In genomic region chr1:207021876-207022596, GRCh38 we compare ENCODE assay signal across 14 cellular contexts. TPM values are rescaled to one million over a fixed set of nuclear protein-coding genes. Genes with fewer than 3 reads are reported as not detected.
A peak's percentile ranks its signal among the peaks of the same experiment; 100 is the strongest.
DNase-seq lines count a peak whose midpoint lies in the region; ATAC-seq, FAIRE-seq and TF ChIP-seq lines count a peak whose summit lies in the region.
"Had no signal": no experiment of that assay in that cellular context is flagged by ENCODE, and none has a peak within 500 bp of the region (broad histone marks: within the 10 kb centered on the region; RNA-seq: fewer than 3 reads in every experiment).

No MANE protein-coding gene starts in this region.

- no peak overlapping the region for H3K4me2 ChIP-seq in HepG2 (ENCODE audit: low read depth, low read length)

- H3K9me3 ChIP-seq in HepG2 (ENCODE audit: low read length), result no peaks in the 10 kb centered on the region
- H3K9me3 ChIP-seq: pancreas had no signal

- no peak overlapping the region for H2AFZ ChIP-seq in HepG2 (ENCODE audit: low read length)

- H3K4me3 ChIP-seq in HepG2 (replicated peaks in 1 of 3; ENCODE audit: insufficient read depth in 1 of 3, low read depth in 2 of 3, low read length in 3 of 3), result no peak overlapping the region
- H3K4me3 ChIP-seq: cardiac muscle cell, pancreas had no signal

- H3K79me2 ChIP-seq in HepG2 (ENCODE audit: insufficient read depth, low read length), result no peaks in the 10 kb centered on the region

- peak overlapping the region; percentile 99 for H3K27ac ChIP-seq in C4-2B
- peak overlapping the region; percentile 100 for H3K27ac ChIP-seq in VCaP
- H3K27ac ChIP-seq in HepG2 (ENCODE audit: extremely low read length, insufficient read depth, low read length), result peak overlapping the region; percentile 36

- no TSS peak for BruUV-seq in HepG2 (replicated peaks; lab: Mats Ljungman, UMichigan)

- TF ChIP-seq RAD21 in HepG2 (CRISPR knock-in tag; IDR thresholded peaks at IDR 0.05), result no peak

- ATAC-seq in HepG2 (peak; percentile 15; the same call in 2 of the 3 replicates), HG03108 (IDR thresholded peaks at IDR 0.05; ENCODE audit: unreplicated experiment) (no peak), HG02884 (IDR thresholded peaks at IDR 0.05; ENCODE audit: unreplicated experiment) (no peak)
- ATAC-seq: pancreas had no signal

- H3K9ac ChIP-seq in HepG2 (ENCODE audit: insufficient read depth, low read depth, low read length), result no peak overlapping the region

- H3K27me3 ChIP-seq in HepG2 (ENCODE audit: control insufficient read depth in 1 of 2, insufficient read depth in 2 of 2, low read length in 2 of 2), result no peaks in the 10 kb centered on the region
- H3K27me3 ChIP-seq: cardiac muscle cell, pancreas had no signal

- TF ChIP-seq POLR2A in HepG2 (IDR thresholded peaks at IDR 0.05; ENCODE audit: insufficient read depth in 1 of 2, low read depth in 2 of 2, low read length in 2 of 2), result no peak

- POLR2A ChIA-PET in HepG2 (lab: Yijun Ruan, JAX), result interaction anchor here (2.7 to 3.8 kb wide), 3 partner anchors 10 to 32 kb away, joined by 11 to 22 read pairs (median 11); partner anchors contain the start of genes C1orf116 and PFKFB2

- 81% methylated on average over 12 of the region's 15 CpGs for WGBS in HepG2 (ENCODE audit: low lambda C conversion rate)

- no peaks in the 10 kb centered on the region for H4K20me1 ChIP-seq in HepG2 (ENCODE audit: insufficient read depth, low read length)

- no peak for DNase-seq in HepG2 (ENCODE audit: low spot score)
- no peak for DNase-seq in activated T-cell treated with anti-CD3 and anti-CD28 coated beads, Interleukin-2, amount 50 U/mL, for 1 hour
- DNase-seq: activated T-cell treated with anti-CD3 and anti-CD28 coated beads, Interleukin-2, amount 50 U/mL, for 72 hours; CD4-positive, alpha-beta memory T cell; pancreas; stimulated activated CD4-positive, alpha-beta T cell treated with anti-CD3 and anti-CD28 coated beads, Interleukin-4, amount 100 ng/mL, for 4 hours; trophoblast cell had no signal

- no peak for FAIRE-seq in HepG2 (lab: Jason Lieb, UNC)
- FAIRE-seq: pancreas had no signal

- TF ChIP-seq EP300 in HepG2 (IDR thresholded peaks at IDR 0.05; ENCODE audit: low read depth in 2 of 2, low read length in 2 of 2) (no peak), HepG2 (CRISPR knock-in tag; IDR thresholded peaks at IDR 0.05; ENCODE audit: borderline replicate concordance) (no peak)

- CTCF ChIA-PET in HepG2 (lab: Yijun Ruan, JAX; ENCODE audit: low intra/inter-chr PET ratio, low total read pairs), result interaction anchor here (1.0 kb wide), 1 partner anchor 18 kb away, joined by 3 read pairs; no protein-coding TSS in a partner anchor

- in situ Hi-C loops in HepG2 (cut with HindIII; ENCODE audit: extremely low pct_ligation_motif_present, low pct_unique_long_range_greater_than_20kb), result no loop called here

- intact Hi-C loops in HepG2 (cut with micrococcal nuclease; ENCODE audit: unreplicated experiment), result loop anchor here (1.0 kb wide), 2 partner anchors 13 to 40 kb away; no protein-coding TSS in a partner anchor

- TF ChIP-seq CTCF in C4-2B (conservative IDR thresholded peaks at IDR 0.05), result no peak
- TF ChIP-seq CTCF in VCaP (conservative IDR thresholded peaks at IDR 0.05), result no peak
- TF ChIP-seq CTCF in HepG2 (CRISPR knock-in tag; IDR thresholded peaks at IDR 0.05), result no peak

- H3K36me3 ChIP-seq in HepG2 (replicated peaks in 1 of 2; ENCODE audit: control insufficient read depth in 1 of 2, insufficient read depth in 2 of 2, low read length in 2 of 2), result no peaks in the 10 kb centered on the region
- H3K36me3 ChIP-seq: cardiac muscle cell had no signal

- peaks cover 84% of the 10 kb centered on the region for H3K4me1 ChIP-seq in HepG2 (ENCODE audit: insufficient read depth, low read length)

RNA-seq across cellular contexts. Expression of gene C1orf116, which starts 10.5 kb away (rescaled TPM):
- 0.95 and 1.1 TPM in 2 replicates for total RNA-seq in HepG2 (2016; rRNA removed; fragmentation: Illumina TruSeq; extraction: Trizol)
- total RNA-seq in HepG2 (2016; cell fraction: cytosol; rRNA removed; fragmentation: Illumina TruSeq; extraction: Trizol; ENCODE audit: low read depth), result 0.18 and 0.20 TPM in 2 replicates
- total RNA-seq in HepG2 (2016; cell fraction: insoluble cytoplasmic fraction; rRNA removed; fragmentation: Illumina TruSeq; extraction: Trizol), result 0.80 and 0.89 TPM in 2 replicates
- 0.56 and 0.65 TPM in 2 replicates for total RNA-seq in HepG2 (2016; cell fraction: membrane; rRNA removed; fragmentation: Illumina TruSeq; extraction: Trizol)
- 1.0 and 1.1 TPM in 2 replicates for total RNA-seq in HepG2 (2016; cell fraction: nucleus; rRNA removed; fragmentation: Illumina TruSeq; extraction: Trizol)
- polyA plus RNA-seq in HepG2 (2011; rRNA removed), result 0.51 and 0.77 TPM in 2 replicates
- polyA plus RNA-seq in HepG2 (2011; cell fraction: cytosol; rRNA removed), result 0.20 and 0.29 TPM in 2 replicates
- polyA plus RNA-seq in HepG2 (2011; cell fraction: nucleus; rRNA removed), result 1.0 and 1.2 TPM in 2 replicates
- 0.36 and 0.48 TPM in 2 replicates for polyA plus RNA-seq in HepG2 (2012)
- polyA plus RNA-seq in HepG2 (2016; cell fraction: cytosol; fragmentation: Illumina TruSeq; extraction: Trizol; ENCODE audit: low read depth), result 0.09 and 0.16 TPM in 2 replicates
- polyA plus RNA-seq in HepG2 (2016; cell fraction: insoluble cytoplasmic fraction; fragmentation: Illumina TruSeq; extraction: Trizol; ENCODE audit: low read depth), result 1.4 and 1.6 TPM in 2 replicates
- polyA plus RNA-seq in HepG2 (2016; cell fraction: membrane; fragmentation: Illumina TruSeq; extraction: Trizol; ENCODE audit: low read depth), result 0.35 and 0.52 TPM in 2 replicates
- 1.4 and 1.9 TPM in 2 replicates for polyA plus RNA-seq in HepG2 (2016; cell fraction: nucleus; fragmentation: Illumina TruSeq; extraction: Trizol; ENCODE audit: insufficient read depth, low read depth)
- polyA minus RNA-seq in HepG2 (2011; rRNA and poly(A)+ RNA removed; ENCODE audit: low replicate concordance), result 0.80 TPM in 2 replicates
- polyA minus RNA-seq in HepG2 (2011; cell fraction: cytosol; rRNA and poly(A)+ RNA removed), result 0.44 and 0.69 TPM in 2 replicates
- polyA minus RNA-seq in HepG2 (2011; cell fraction: nucleus; rRNA and poly(A)+ RNA removed), result 1.5 and 2.6 TPM in 2 replicates
- total RNA-seq: skeletal muscle tissue had no signal
- polyA plus RNA-seq: CD4-positive, alpha-beta memory T cell had no signal

RNA-seq across cellular contexts. Expression of gene YOD1, which starts 29.0 kb away (rescaled TPM):
- 9.1 and 14.1 TPM in 2 replicates for total RNA-seq in HepG2 (2016; rRNA removed; fragmentation: Illumina TruSeq; extraction: Trizol)
- 0.91 and 1.1 TPM in 2 replicates for total RNA-seq in HepG2 (2016; cell fraction: cytosol; rRNA removed; fragmentation: Illumina TruSeq; extraction: Trizol; ENCODE audit: low read depth)
- 9.1 and 13.9 TPM in 2 replicates for total RNA-seq in HepG2 (2016; cell fraction: insoluble cytoplasmic fraction; rRNA removed; fragmentation: Illumina TruSeq; extraction: Trizol)
- total RNA-seq in HepG2 (2016; cell fraction: membrane; rRNA removed; fragmentation: Illumina TruSeq; extraction: Trizol), result 5.3 and 5.7 TPM in 2 replicates
- total RNA-seq in HepG2 (2016; cell fraction: nucleus; rRNA removed; fragmentation: Illumina TruSeq; extraction: Trizol), result 14.7 and 16.3 TPM in 2 replicates
- polyA plus RNA-seq in HepG2 (2011; rRNA removed), result 2.5 and 3.4 TPM in 2 replicates
- polyA plus RNA-seq in HepG2 (2011; cell fraction: cytosol; rRNA removed), result 1.1 and 1.7 TPM in 2 replicates
- 4.1 and 4.8 TPM in 2 replicates for polyA plus RNA-seq in HepG2 (2011; cell fraction: nucleus; rRNA removed)
- 3.9 and 4.9 TPM in 2 replicates for polyA plus RNA-seq in HepG2 (2012)
- 0.36 and 0.38 TPM in 2 replicates for polyA plus RNA-seq in HepG2 (2016; cell fraction: cytosol; fragmentation: Illumina TruSeq; extraction: Trizol; ENCODE audit: low read depth)
- polyA plus RNA-seq in HepG2 (2016; cell fraction: insoluble cytoplasmic fraction; fragmentation: Illumina TruSeq; extraction: Trizol; ENCODE audit: low read depth), result 9.5 and 10.5 TPM in 2 replicates
- polyA plus RNA-seq in HepG2 (2016; cell fraction: membrane; fragmentation: Illumina TruSeq; extraction: Trizol; ENCODE audit: low read depth), result 2.4 and 2.5 TPM in 2 replicates
- polyA plus RNA-seq in HepG2 (2016; cell fraction: nucleus; fragmentation: Illumina TruSeq; extraction: Trizol; ENCODE audit: insufficient read depth, low read depth), result 15.7 and 15.8 TPM in 2 replicates
- polyA minus RNA-seq in HepG2 (2011; rRNA and poly(A)+ RNA removed; ENCODE audit: low replicate concordance), result 2.4 and 7.1 TPM in 2 replicates
- polyA minus RNA-seq in HepG2 (2011; cell fraction: cytosol; rRNA and poly(A)+ RNA removed), result 3.2 and 3.8 TPM in 2 replicates
- 16.9 and 21.2 TPM in 2 replicates for polyA minus RNA-seq in HepG2 (2011; cell fraction: nucleus; rRNA and poly(A)+ RNA removed)

RNA-seq across cellular contexts. Expression of gene PFKFB2, which starts 31.0 kb away (rescaled TPM):
- 9.4 and 10.6 TPM in 2 replicates for total RNA-seq in HepG2 (2016; rRNA removed; fragmentation: Illumina TruSeq; extraction: Trizol)
- total RNA-seq in HepG2 (2016; cell fraction: cytosol; rRNA removed; fragmentation: Illumina TruSeq; extraction: Trizol; ENCODE audit: low read depth), result 0.62 and 0.71 TPM in 2 replicates
- total RNA-seq in HepG2 (2016; cell fraction: insoluble cytoplasmic fraction; rRNA removed; fragmentation: Illumina TruSeq; extraction: Trizol), result 10.2 and 10.9 TPM in 2 replicates
- 2.7 and 2.9 TPM in 2 replicates for total RNA-seq in HepG2 (2016; cell fraction: membrane; rRNA removed; fragmentation: Illumina TruSeq; extraction: Trizol)
- total RNA-seq in HepG2 (2016; cell fraction: nucleus; rRNA removed; fragmentation: Illumina TruSeq; extraction: Trizol), result 12.6 and 18.6 TPM in 2 replicates
- polyA plus RNA-seq in HepG2 (2011; rRNA removed), result 3.9 and 4.6 TPM in 2 replicates
- polyA plus RNA-seq in HepG2 (2011; cell fraction: cytosol; rRNA removed), result 1.8 and 2.7 TPM in 2 replicates
- 8.6 and 10.6 TPM in 2 replicates for polyA plus RNA-seq in HepG2 (2011; cell fraction: nucleus; rRNA removed)
- 3.6 and 4.1 TPM in 2 replicates for polyA plus RNA-seq in HepG2 (2012)
- polyA plus RNA-seq in HepG2 (2016; cell fraction: cytosol; fragmentation: Illumina TruSeq; extraction: Trizol; ENCODE audit: low read depth), result 0.22 and 0.25 TPM in 2 replicates
- polyA plus RNA-seq in HepG2 (2016; cell fraction: insoluble cytoplasmic fraction; fragmentation: Illumina TruSeq; extraction: Trizol; ENCODE audit: low read depth), result 5.0 TPM in 2 replicates
- 0.60 and 0.72 TPM in 2 replicates for polyA plus RNA-seq in HepG2 (2016; cell fraction: membrane; fragmentation: Illumina TruSeq; extraction: Trizol; ENCODE audit: low read depth)
- 16.4 and 17.0 TPM in 2 replicates for polyA plus RNA-seq in HepG2 (2016; cell fraction: nucleus; fragmentation: Illumina TruSeq; extraction: Trizol; ENCODE audit: insufficient read depth, low read depth)
- 5.5 and 25.8 TPM in 2 replicates for polyA minus RNA-seq in HepG2 (2011; rRNA and poly(A)+ RNA removed; ENCODE audit: low replicate concordance)
- 2.8 and 3.1 TPM in 2 replicates for polyA minus RNA-seq in HepG2 (2011; cell fraction: cytosol; rRNA and poly(A)+ RNA removed)
- polyA minus RNA-seq in HepG2 (2011; cell fraction: nucleus; rRNA and poly(A)+ RNA removed), result 11.5 and 15.7 TPM in 2 replicates

RNA-seq across cellular contexts. Expression of gene FCAMR, which starts 51.8 kb away (rescaled TPM):
- not detected in 2 replicates for total RNA-seq in HepG2 (2016; rRNA removed; fragmentation: Illumina TruSeq; extraction: Trizol)
- not detected in 2 replicates for total RNA-seq in HepG2 (2016; cell fraction: cytosol; rRNA removed; fragmentation: Illumina TruSeq; extraction: Trizol; ENCODE audit: low read depth)
- total RNA-seq in HepG2 (2016; cell fraction: insoluble cytoplasmic fraction; rRNA removed; fragmentation: Illumina TruSeq; extraction: Trizol), result not detected in 2 replicates
- not detected in 2 replicates for total RNA-seq in HepG2 (2016; cell fraction: membrane; rRNA removed; fragmentation: Illumina TruSeq; extraction: Trizol)
- not detected in 2 replicates for total RNA-seq in HepG2 (2016; cell fraction: nucleus; rRNA removed; fragmentation: Illumina TruSeq; extraction: Trizol)
- not detected in 2 replicates for polyA plus RNA-seq in HepG2 (2011; rRNA removed)
- polyA plus RNA-seq in HepG2 (2011; cell fraction: cytosol; rRNA removed), result not detected in 2 replicates
- polyA plus RNA-seq in HepG2 (2011; cell fraction: nucleus; rRNA removed), result not detected in 2 replicates
- polyA plus RNA-seq in HepG2 (2012), result not detected in 2 replicates
- polyA plus RNA-seq in HepG2 (2016; cell fraction: cytosol; fragmentation: Illumina TruSeq; extraction: Trizol; ENCODE audit: low read depth), result not detected in 2 replicates
- not detected in 2 replicates for polyA plus RNA-seq in HepG2 (2016; cell fraction: insoluble cytoplasmic fraction; fragmentation: Illumina TruSeq; extraction: Trizol; ENCODE audit: low read depth)
- polyA plus RNA-seq in HepG2 (2016; cell fraction: membrane; fragmentation: Illumina TruSeq; extraction: Trizol; ENCODE audit: low read depth), result not detected in 2 replicates
- polyA plus RNA-seq in HepG2 (2016; cell fraction: nucleus; fragmentation: Illumina TruSeq; extraction: Trizol; ENCODE audit: insufficient read depth, low read depth), result not detected in 2 replicates
- polyA minus RNA-seq in HepG2 (2011; rRNA and poly(A)+ RNA removed; ENCODE audit: low replicate concordance), result not detected in 2 replicates
- polyA minus RNA-seq in HepG2 (2011; cell fraction: cytosol; rRNA and poly(A)+ RNA removed), result not detected in 2 replicates
- not detected in 2 replicates for polyA minus RNA-seq in HepG2 (2011; cell fraction: nucleus; rRNA and poly(A)+ RNA removed)
- total RNA-seq: activated T-cell treated with anti-CD3 and anti-CD28 coated beads, Interleukin-2, amount 50 U/mL, for 72 hours; cardiac muscle cell; CD4-positive, alpha-beta memory T cell; Daoy; pancreas; skeletal muscle tissue had no signal
- polyA plus RNA-seq: cardiac muscle cell; CD4-positive, alpha-beta memory T cell; pancreas had no signal

Comparison
In these comparisons a context has a peak if more than half of its experiments do, and no peak if none do; other contexts are left out.
1. H3K27ac ChIP-seq: peak in every context shown above with its lines; median percentile 100 in VCaP; 99 in C4-2B; 36 in HepG2.